Comparison of ENCODE assay signal across 8 cellular contexts in genomic region chr11:12802418-12803085, GRCh38.
DNase-seq lines count a peak whose midpoint lies in the region; ATAC-seq, FAIRE-seq and TF ChIP-seq lines count a peak whose summit lies in the region.

No MANE protein-coding gene starts in this region.

- 82% methylated on average over 16 of the region's 16 CpGs; no CpG with 5 or more reads in 1 of the 2 experiments for WGBS in H1 (ENCODE audit: extremely low coverage in 1 of 2, insufficient coverage in 1 of 2, insufficient read length in 1 of 2, insufficient replicate concordance in 2 of 2, low coverage in 1 of 2, low lambda C conversion rate in 2 of 2, missing lambda C conversion rate in 1 of 2), 2 experiments

- H3K36me3 ChIP-seq in H1 (ENCODE audit: control insufficient read depth in 2 of 4, insufficient read depth in 4 of 4, low read length in 3 of 4) (no peaks in the 10 kb centered on the region), muscle layer of colon (ENCODE audit: insufficient read depth, low read length) (no peaks in the 10 kb centered on the region)

- CTCF ChIA-PET in H1 (lab: Charles Lee; ENCODE audit: partially characterized antibody): interaction anchor here (0.8 to 1.6 kb wide), 3 partner anchors 12 to 86 kb away, joined by 3 to 4 read pairs (median 4); no protein-coding TSS in a partner anchor

- H3K4me3 ChIP-seq in GM12865 (ENCODE audit: low read depth, low read length): no peak overlapping the region
- H3K4me3 ChIP-seq in H1 (ENCODE audit: extremely low read depth in 1 of 4, insufficient read depth in 2 of 4, low read depth in 3 of 4, low read length in 4 of 4): no peak overlapping the region
- no peak overlapping the region for H3K4me3 ChIP-seq in muscle layer of colon (ENCODE audit: low read depth in 1 of 2, low read length in 2 of 2)

- H2BK120ac ChIP-seq in H1 (replicated peaks; ENCODE audit: low read depth, low read length): no peak overlapping the region

- TF ChIP-seq CTCF in GM12865 (IDR thresholded peaks at IDR 0.05; ENCODE audit: insufficient read depth, low read depth, low read length, missing control alignments): no peak
- TF ChIP-seq CTCF in H1 (IDR thresholded peaks at IDR 0.05; ENCODE audit: control extremely low read depth in 1 of 3, insufficient read depth in 1 of 3, low read depth in 1 of 3, low read length in 3 of 3): no peak

- H2BK15ac ChIP-seq in H1 (ENCODE audit: low read length): no peak overlapping the region; the same call in 1 of the 2 replicates

- TF ChIP-seq RAD21 in H1 (IDR thresholded peaks at IDR 0.05 in 1 of 2, conservative IDR thresholded peaks at IDR 0.05 in 1 of 2; ENCODE audit: low read depth in 2 of 2, low read length in 2 of 2): no peak

- H3K4ac ChIP-seq in H1 (replicated peaks; ENCODE audit: insufficient read length, low read depth, low read length): peak overlapping the region; percentile 61

- TF ChIP-seq EP300 in H1 (IDR thresholded peaks at IDR 0.05; ENCODE audit: borderline replicate concordance in 1 of 2, low read depth in 2 of 2, low read length in 2 of 2): no peak

- peaks cover 0 to 92% of the 10 kb centered on the region in 2 experiments; a peak in 3 of 4 replicates for H3K79me2 ChIP-seq in H1 (ENCODE audit: control insufficient read depth in 1 of 2, insufficient read depth in 2 of 2, low read length in 2 of 2)

- H4K5ac ChIP-seq in H1 (ENCODE audit: insufficient read length, low read depth, low read length): no peak overlapping the region

- no peak overlapping the region for H2AFZ ChIP-seq in H1 (ENCODE audit: low read length)

- H3K14ac ChIP-seq in H1 (ENCODE audit: insufficient read length): no peak overlapping the region

- H3K56ac ChIP-seq in H1 (replicated peaks; ENCODE audit: insufficient read length, low read depth, low read length): no peak overlapping the region

- no peak overlapping the region for H3K23ac ChIP-seq in H1 (ENCODE audit: insufficient read length)

- H3K27me3 ChIP-seq in H1 (replicated peaks in 1 of 4; ENCODE audit: control insufficient read depth in 3 of 4, extremely low read depth in 1 of 4, insufficient read depth in 3 of 4, low read length in 3 of 4) (no peaks in the 10 kb centered on the region), muscle layer of colon (ENCODE audit: control insufficient read depth in 1 of 2, insufficient read depth in 2 of 2, low read length in 2 of 2) (no peaks in the 10 kb centered on the region)

- no peak overlapping the region for H4K91ac ChIP-seq in H1 (replicated peaks; ENCODE audit: insufficient read length, low read length)

- H3K18ac ChIP-seq in H1 (ENCODE audit: extremely low read depth, low read length): no peak overlapping the region

- H2BK20ac ChIP-seq in H1 (ENCODE audit: low read length): no peak overlapping the region

- H3K4me2 ChIP-seq in H1 (ENCODE audit: insufficient read depth in 1 of 2, low read depth in 2 of 2, low read length in 2 of 2): no peak overlapping the region

- H3K9me3 ChIP-seq in H1 (ENCODE audit: insufficient read depth in 2 of 2, low read depth in 1 of 2, low read length in 1 of 2) (no peaks in the 10 kb centered on the region), muscle layer of colon (ENCODE audit: low read length) (no peaks in the 10 kb centered on the region)

- H3K27ac ChIP-seq in H1 (ENCODE audit: low read depth, low read length): no peak overlapping the region
- peak overlapping the region; percentile 28 for H3K27ac ChIP-seq in muscle layer of colon (ENCODE audit: low read depth, low read length)

- no peak for ATAC-seq in HG02970 (IDR thresholded peaks at IDR 0.05; ENCODE audit: low FRiP score, unreplicated experiment)
- no peak for ATAC-seq in HG02571 (IDR thresholded peaks at IDR 0.05; ENCODE audit: unreplicated experiment)

- no peaks in the 10 kb centered on the region for H4K20me1 ChIP-seq in H1 (replicated peaks in 1 of 2; ENCODE audit: control insufficient read depth in 1 of 2, insufficient read depth in 2 of 2, low read length in 2 of 2)

- H3K4me1 ChIP-seq in H1 (replicated peaks in 1 of 4; ENCODE audit: control insufficient read depth in 3 of 4, insufficient read depth in 4 of 4, low read length in 3 of 4) (peaks cover 12 to 42% (median 29%) of the 10 kb centered on the region in 4 experiments), muscle layer of colon (ENCODE audit: insufficient read depth, low read length) (peaks cover 73% of the 10 kb centered on the region)

- H3K79me1 ChIP-seq in H1 (ENCODE audit: low read depth, low read length): no peaks in the 10 kb centered on the region; the same call in none of the 2 replicates

- POLR2A ChIA-PET in H1 (lab: Charles Lee; ENCODE audit: partially characterized antibody): interaction anchor here (0.8 kb wide), 1 partner anchor 24 kb away, joined by 4 read pairs; no protein-coding TSS in a partner anchor

- H4K8ac ChIP-seq in H1 (ENCODE audit: extremely low read depth, insufficient read depth, low read length): no peak overlapping the region; the same call in 1 of the 2 replicates

- no peaks in the 10 kb centered on the region for H3K23me2 ChIP-seq in H1 (ENCODE audit: low read depth, low read length)

- DNase-seq in GM12865 (ENCODE audit: low read depth): peak; percentile 19
- peak; percentile 99 for DNase-seq in NCI-H2196 (lab: John Stamatoyannopoulos, UW; ENCODE audit: unreplicated experiment)
- DNase-seq in H1 (ENCODE audit: low read depth in 1 of 2, low spot score in 2 of 2): no peak
- DNase-seq in stimulated activated naive CD4-positive, alpha-beta T cell (lab: John Stamatoyannopoulos, UW): no peak
- DNase-seq in OCI-M1 (lab: John Stamatoyannopoulos, UW): no peak

- FAIRE-seq in H1 (lab: Jason Lieb, UNC): no peak

- no peak overlapping the region; the same call in 1 of the 2 replicates for H2BK12ac ChIP-seq in H1 (ENCODE audit: low read depth, low read length)

- H2BK5ac ChIP-seq in H1 (ENCODE audit: low read depth, low read length): 0 out of 2 replicates have a peak overlapping the region, but pooled peaks have one; percentile 40

- no peak overlapping the region for H2AK5ac ChIP-seq in H1 (ENCODE audit: low read depth, low read length)

- no peak for TF ChIP-seq POLR2A in H1 (IDR thresholded peaks at IDR 0.05; ENCODE audit: control extremely low read depth in 1 of 2, low read depth in 2 of 2, low read length in 2 of 2)

- no peak overlapping the region for H3K9ac ChIP-seq in H1 (replicated peaks in 1 of 4; ENCODE audit: extremely low read depth in 1 of 4, low read depth in 3 of 4, low read length in 3 of 4)
- peak overlapping the region; percentile 31 for H3K9ac ChIP-seq in muscle layer of colon (ENCODE audit: low read length)

TF ChIP-seq in H1, 55 proteins besides CTCF, POLR2A, EP300 and RAD21:
- TF ChIP-seq CEBPB (IDR thresholded peaks at IDR 0.05; ENCODE audit: low read depth, low read length): peak; percentile 98
- TF ChIP-seq JUND (IDR thresholded peaks at IDR 0.05; ENCODE audit: low read length): no peak

Comparison
In these comparisons a context has a peak if more than half of its experiments do, and no peak if none do; other contexts are left out.
1. DNase-seq: peak in GM12865 (single experiment) and NCI-H2196 (single experiment); none in H1 (0 of 2), stimulated activated naive CD4-positive, alpha-beta T cell (0 of 6) and OCI-M1 (single experiment).